Comparison of ENCODE assay signal across 13 cellular contexts in genomic region chr3:149784064-149784704, GRCh38. TPM values are rescaled to one million over a fixed set of nuclear protein-coding genes. Genes with fewer than 3 reads are reported as not detected.
DNase-seq lines count a peak whose midpoint lies in the region; ATAC-seq and TF ChIP-seq lines count a peak whose summit lies in the region.
"Had no signal": no experiment of that assay in that cellular context is flagged by ENCODE, and none has a peak within 500 bp of the region (broad histone marks: within the 10 kb centered on the region; RNA-seq: fewer than 3 reads in every experiment).

No MANE protein-coding gene starts in this region.

- no CpG with 5 or more reads among the region's 5 CpGs for WGBS in trophoblast cell (ENCODE audit: extremely low coverage, insufficient coverage, insufficient read length)
- WGBS in endodermal cell (ENCODE audit: insufficient coverage in 1 of 2, insufficient read length in 1 of 2), 2 experiments, result 91 to 95% methylated on average over 3 to 5 of the region's 5 CpGs

- in situ Hi-C loops in Caki2 (cut with HindIII; ENCODE audit: low pct_unique_long_range_greater_than_20kb, low sequenced_read_pairs), result no loop called here

- H3K27me3 ChIP-seq in PC-9 (ENCODE audit: insufficient read depth, low read depth) (no peaks in the 10 kb centered on the region), trophoblast cell (ENCODE audit: insufficient read depth, low read length) (no peaks in the 10 kb centered on the region), vagina (no peaks in the 10 kb centered on the region), endodermal cell (ENCODE audit: control insufficient read depth, insufficient read depth, low read length, poor library complexity, severe bottlenecking) (no peaks in the 10 kb centered on the region)
- H3K27me3 ChIP-seq: adrenal gland, neural progenitor cell had no signal

- peaks cover 16% of the 10 kb centered on the region for H3K4me1 ChIP-seq in PC-9 (replicated peaks; ENCODE audit: insufficient read depth)
- H3K4me1 ChIP-seq in trophoblast cell (ENCODE audit: control insufficient read depth in 1 of 2, insufficient read depth in 2 of 2, low read length in 2 of 2), result peaks cover 0 to 4% of the 10 kb centered on the region in 2 experiments
- H3K4me1 ChIP-seq in vagina, result peaks cover 6% of the 10 kb centered on the region
- H3K4me1 ChIP-seq in endodermal cell (ENCODE audit: control insufficient read depth, insufficient read depth, low read length), result no peaks in the 10 kb centered on the region
- H3K4me1 ChIP-seq: adrenal gland, neural progenitor cell had no signal

- no peak overlapping the region for H3K27ac Mint-ChIP-seq in endodermal cell
- H3K27ac Mint-ChIP-seq: neural progenitor cell, T-helper 17 cell had no signal

- no peak overlapping the region for H3K4me3 ChIP-seq in PC-9
- no peak overlapping the region for H3K4me3 ChIP-seq in epithelial cell of proximal tubule (ENCODE audit: low read depth, low read length)
- no peak overlapping the region for H3K4me3 ChIP-seq in trophoblast cell (ENCODE audit: low read depth, low read length)
- H3K4me3 ChIP-seq in vagina, result no peak overlapping the region
- H3K4me3 ChIP-seq in endodermal cell (ENCODE audit: low read length), result no peak overlapping the region
- H3K4me3 ChIP-seq: adrenal gland, neural progenitor cell had no signal

- H3K14ac ChIP-seq in trophoblast cell (ENCODE audit: low read length), result no peak overlapping the region

- DNase-seq in Caki2 (ENCODE audit: low read depth), result peak; percentile 85
- peak; percentile 25 to 34 for DNase-seq in PC-9
- peak; percentile 36 for DNase-seq in epithelial cell of proximal tubule (ENCODE audit: low read depth)
- no peak for DNase-seq in trophoblast cell
- DNase-seq in vagina (ENCODE audit: extremely low spot score in 2 of 2), result no peak
- DNase-seq in endodermal cell, result no peak
- DNase-seq: adrenal gland; NCI-H1417 treated with DMSO at 0.1 percent for 48 hours; stimulated activated CD4-positive, alpha-beta T cell treated with anti-CD3 and anti-CD28 coated beads, Interleukin-2, amount 100 ng/mL, for 24 hours; T-helper 17 cell had no signal

- H3K27me3 Mint-ChIP-seq in endodermal cell (ENCODE audit: insufficient read depth), result no peaks in the 10 kb centered on the region

- H3K4me1 Mint-ChIP-seq in endodermal cell, result no peaks in the 10 kb centered on the region

- H3K79me1 ChIP-seq in trophoblast cell (ENCODE audit: low read length), result peaks cover 3% of the 10 kb centered on the region

- peak overlapping the region; percentile 67 for H4K91ac ChIP-seq in trophoblast cell (ENCODE audit: low read depth, low read length)

- H4K12ac ChIP-seq in trophoblast cell (ENCODE audit: low read depth, low read length), result no peak overlapping the region

- no peak overlapping the region for H3K4ac ChIP-seq in trophoblast cell (ENCODE audit: low read depth, low read length)

- peak overlapping the region; percentile 15; the same call in 1 of the 2 replicates for H2AFZ ChIP-seq in PC-9
- H2AFZ ChIP-seq in trophoblast cell (ENCODE audit: insufficient read depth, low read length, poor library complexity), result no peak overlapping the region
- H2AFZ ChIP-seq: neural progenitor cell had no signal

- no peak overlapping the region for H2AK5ac ChIP-seq in trophoblast cell (ENCODE audit: low read length)

- peak overlapping the region; percentile 7 for H3K9ac ChIP-seq in trophoblast cell (ENCODE audit: low read length)
- no peak overlapping the region for H3K9ac ChIP-seq in endodermal cell (ENCODE audit: extremely low read depth, low read length, poor library complexity, severe bottlenecking)
- H3K9ac ChIP-seq: neural progenitor cell had no signal

- H3K27ac ChIP-seq in PC-9, result peak overlapping the region; percentile 30; the same call in 1 of the 2 replicates
- peak overlapping the region; percentile 46 for H3K27ac ChIP-seq in trophoblast cell (ENCODE audit: low read depth, low read length)
- H3K27ac ChIP-seq in vagina, result no peak overlapping the region
- H3K27ac ChIP-seq in endodermal cell (ENCODE audit: low read depth, low read length), result no peak overlapping the region
- H3K27ac ChIP-seq: neural progenitor cell had no signal

- H3K23ac ChIP-seq in trophoblast cell (ENCODE audit: low read length), result no peak overlapping the region

- H3K36me3 ChIP-seq in PC-9 (ENCODE audit: low read depth), result no peaks in the 10 kb centered on the region
- no peaks in the 10 kb centered on the region for H3K36me3 ChIP-seq in trophoblast cell (ENCODE audit: control insufficient read depth in 1 of 2, insufficient read depth in 2 of 2, low read length in 2 of 2)
- no peaks in the 10 kb centered on the region for H3K36me3 ChIP-seq in vagina
- H3K36me3 ChIP-seq in endodermal cell (ENCODE audit: control insufficient read depth, insufficient read depth, low read length), result no peaks in the 10 kb centered on the region
- H3K36me3 ChIP-seq: adrenal gland, neural progenitor cell had no signal

- no peak overlapping the region for H2BK5ac ChIP-seq in trophoblast cell (ENCODE audit: low read depth, low read length, poor library complexity)

- POLR2A ChIA-PET in PC-9 (lab: Charles Lee; ENCODE audit: unreplicated experiment), result no interaction called here

- no peak for TF ChIP-seq CTCF in PC-9 (conservative IDR thresholded peaks at IDR 0.05)
- TF ChIP-seq CTCF in epithelial cell of proximal tubule (conservative IDR thresholded peaks at IDR 0.05; ENCODE audit: low read depth, low read length), result no peak
- TF ChIP-seq CTCF in vagina (IDR thresholded peaks at IDR 0.05), result no peak
- TF ChIP-seq CTCF in endodermal cell (conservative IDR thresholded peaks at IDR 0.05), result no peak

- peak overlapping the region; percentile 48 for H2BK12ac ChIP-seq in trophoblast cell (ENCODE audit: low read length)

- H4K20me1 ChIP-seq in PC-9 (ENCODE audit: insufficient read depth), result no peaks in the 10 kb centered on the region

- 0 out of 2 replicates have a peak overlapping the region, but pooled peaks have one; percentile 40 for H3K4me2 ChIP-seq in PC-9
- H3K4me2 ChIP-seq in trophoblast cell (ENCODE audit: low read length), result no peak overlapping the region
- H3K4me2 ChIP-seq: neural progenitor cell had no signal

- H3K79me2 ChIP-seq in PC-9 (ENCODE audit: low read depth), result no peaks in the 10 kb centered on the region
- no peaks in the 10 kb centered on the region for H3K79me2 ChIP-seq in trophoblast cell (ENCODE audit: control insufficient read depth, insufficient read depth, low read length, poor library complexity)

- peak overlapping the region; percentile 74 for H2BK120ac ChIP-seq in trophoblast cell (ENCODE audit: insufficient read depth, low read length, poor library complexity)

- H3K9me2 ChIP-seq in PC-9 (ENCODE audit: insufficient read depth), result no peaks in the 10 kb centered on the region

- H3K9me3 ChIP-seq in PC-9 (ENCODE audit: insufficient read depth, low read depth) (no peaks in the 10 kb centered on the region), trophoblast cell (ENCODE audit: insufficient read depth, low read depth, low read length) (no peaks in the 10 kb centered on the region), vagina (no peaks in the 10 kb centered on the region), endodermal cell (ENCODE audit: control insufficient read depth, low read length) (no peaks in the 10 kb centered on the region)
- H3K9me3 ChIP-seq: adrenal gland had no signal

- CTCF ChIA-PET in PC-9 (lab: Charles Lee), result interaction anchor here (0.9 kb wide), 1 partner anchor 24 kb away, joined by 7 read pairs; no protein-coding TSS in a partner anchor

- ATAC-seq in GM18502 (IDR thresholded peaks at IDR 0.05; ENCODE audit: poor library complexity, unreplicated experiment) (no peak), GM19351 (IDR thresholded peaks at IDR 0.05; ENCODE audit: unreplicated experiment) (no peak)
- ATAC-seq: T-helper 17 cell had no signal

- no TSS peak for BruUV-seq in PC-9 (replicated peaks; lab: Mats Ljungman, UMichigan)

- no peaks in the 10 kb centered on the region for H3K36me3 Mint-ChIP-seq in endodermal cell (ENCODE audit: low read depth)
- H3K36me3 Mint-ChIP-seq: neural progenitor cell had no signal

- intact Hi-C loops in PC-9 (cut with micrococcal nuclease; ENCODE audit: unreplicated experiment) (no loop called here), vagina (cut with DNase I) (no loop called here)

- peaks cover 15% of the 10 kb centered on the region for H3F3A ChIP-seq in PC-9 (ENCODE audit: insufficient read depth, low read depth)

- H3K9me3 Mint-ChIP-seq in endodermal cell, result no peaks in the 10 kb centered on the region

- no peak for TF ChIP-seq POLR2A in vagina (IDR thresholded peaks at IDR 0.05)

- H3K18ac ChIP-seq in trophoblast cell (ENCODE audit: low read length), result no peak overlapping the region

- H3K4me3 Mint-ChIP-seq in endodermal cell, result no peak overlapping the region
- H3K4me3 Mint-ChIP-seq: neural progenitor cell, T-helper 17 cell had no signal

- no peak overlapping the region for H4K8ac ChIP-seq in trophoblast cell (ENCODE audit: low read depth, low read length)

RNA-seq across cellular contexts. Expression of gene ANKUB1, which starts 8.2 kb away (rescaled TPM):
- total RNA-seq in Caki2 (2014; rRNA removed; shearing (Covaris generic); ENCODE audit: low replicate concordance), result not detected in 2 replicates
- not detected in 2 replicates for total RNA-seq in PC-9 (2021)
- not detected in 2 replicates for total RNA-seq in epithelial cell of proximal tubule
- polyA plus RNA-seq in trophoblast cell (2013), result 0.11 and 0.18 TPM in 2 replicates
- not detected for total RNA-seq in vagina
- total RNA-seq in endodermal cell, result not detected
- polyA plus RNA-seq in endodermal cell (2013, experiment 1 of 2), result not detected
- not detected for polyA plus RNA-seq in endodermal cell (2013, experiment 2 of 2)
- total RNA-seq: adrenal gland, T-helper 17 cell had no signal
- polyA plus RNA-seq: adrenal gland had no signal

RNA-seq across cellular contexts. Expression of gene RNF13, which starts 28.8 kb away (rescaled TPM):
- total RNA-seq in Caki2 (2014; rRNA removed; shearing (Covaris generic); ENCODE audit: low replicate concordance), result 91.4 and 139 TPM in 2 replicates
- 40.1 and 65.0 TPM in 2 replicates for total RNA-seq in PC-9 (2021)
- 22.7 and 27.1 TPM in 2 replicates for total RNA-seq in epithelial cell of proximal tubule
- 22.2 and 22.6 TPM in 2 replicates for polyA plus RNA-seq in trophoblast cell (2013)
- total RNA-seq in vagina, result 66.0 TPM
- 10 to 100 TPM; 21.3 to 32.7 TPM for total RNA-seq in endodermal cell
- polyA plus RNA-seq in endodermal cell (2013, experiment 1 of 2), result 36.0 TPM
- polyA plus RNA-seq in endodermal cell (2013, experiment 2 of 2), result 33.9 TPM

RNA-seq across cellular contexts. Expression of gene COMMD2, which starts 31.9 kb away (rescaled TPM):
- total RNA-seq in Caki2 (2014; rRNA removed; shearing (Covaris generic); ENCODE audit: low replicate concordance), result 36.9 and 48.0 TPM in 2 replicates
- total RNA-seq in PC-9 (2021), result 58.2 and 74.7 TPM in 2 replicates
- total RNA-seq in epithelial cell of proximal tubule, result 22.0 and 23.7 TPM in 2 replicates
- polyA plus RNA-seq in trophoblast cell (2013), result 24.6 and 25.6 TPM in 2 replicates
- total RNA-seq in vagina, result 18.9 TPM
- total RNA-seq in endodermal cell, result 10 to 100 TPM; 65.3 to 77.0 TPM
- polyA plus RNA-seq in endodermal cell (2013, experiment 1 of 2), result 61.3 TPM
- polyA plus RNA-seq in endodermal cell (2013, experiment 2 of 2), result 53.5 TPM

Comparison
In these comparisons a context has a peak if more than half of its experiments do, and no peak if none do; other contexts are left out.
1. DNase-seq: peak in Caki2 (single experiment), PC-9 (2 of 2) and epithelial cell of proximal tubule (single experiment); none in trophoblast cell (0 of 2), vagina (0 of 2) and endodermal cell (single experiment).
2. H3K27ac ChIP-seq: peak in PC-9 (single experiment) and trophoblast cell (single experiment); none in vagina (single experiment) and endodermal cell (single experiment).